Comparison of ENCODE assay signal across 25 cellular contexts in genomic region chr12:56437430-56438176, GRCh38. TPM values are rescaled to one million over a fixed set of nuclear protein-coding genes. Genes with fewer than 3 reads are reported as not detected.
DNase-seq lines count a peak whose midpoint lies in the region; ATAC-seq and TF ChIP-seq lines count a peak whose summit lies in the region.
"Had no signal": no experiment of that assay in that cellular context is flagged by ENCODE, and none has a peak within 500 bp of the region (broad histone marks: within the 10 kb centered on the region; RNA-seq: fewer than 3 reads in every experiment).

No MANE protein-coding gene starts in this region.

- H3K79me2 ChIP-seq in SU-DHL-6 (ENCODE audit: insufficient read depth, low read length) = peaks cover 88% of the 10 kb centered on the region

- H3K27me3 ChIP-seq in SU-DHL-6 (ENCODE audit: low read length) = no peaks in the 10 kb centered on the region
- H3K27me3 ChIP-seq: BE2C had no signal

- H3K27ac Mint-ChIP-seq in brain (peak overlapping the region in 3 of 5 experiments; percentile 5 to 43 (median 36)), progenitor cell of endocrine pancreas (peak overlapping the region; percentile 2)
- H3K27ac Mint-ChIP-seq: CD4-positive, alpha-beta T cell had no signal

- ATAC-seq in GM19035 (IDR thresholded peaks at IDR 0.05; ENCODE audit: unreplicated experiment) = no peak
- ATAC-seq in HG02798 (IDR thresholded peaks at IDR 0.05; ENCODE audit: poor library complexity, unreplicated experiment) = no peak
- ATAC-seq: SK-N-SH treated with all-trans-retinoic acid at 6 μM for 48 hours had no signal

- no peaks in the 10 kb centered on the region for H3K36me3 ChIP-seq in SU-DHL-6 (ENCODE audit: low read length)
- H3K36me3 ChIP-seq: BE2C had no signal

- peaks cover 0 to 4% (median 0%) of the 10 kb centered on the region in 5 experiments for H3K9me3 Mint-ChIP-seq in brain
- H3K9me3 Mint-ChIP-seq in progenitor cell of endocrine pancreas (ENCODE audit: low read depth) = no peaks in the 10 kb centered on the region
- H3K9me3 Mint-ChIP-seq: CD4-positive, alpha-beta T cell had no signal

- no peaks in the 10 kb centered on the region for H3K9me2 ChIP-seq in SU-DHL-6 (replicated peaks; ENCODE audit: insufficient read depth, low read length)

- H4K20me1 ChIP-seq in SU-DHL-6 (ENCODE audit: low read depth, low read length) = no peaks in the 10 kb centered on the region

- H3K9ac ChIP-seq in SU-DHL-6 (ENCODE audit: low read length) = peak overlapping the region; percentile 16; the same call in 1 of the 2 replicates

- no peak overlapping the region for H3K4me3 ChIP-seq in SU-DHL-6 (ENCODE audit: insufficient read depth, low read length, poor library complexity, severe bottlenecking)

- H3K4me1 Mint-ChIP-seq in brain (no peaks in the 10 kb centered on the region), progenitor cell of endocrine pancreas (ENCODE audit: low read depth) (peaks cover 3% of the 10 kb centered on the region)

- H3F3A ChIP-seq in SU-DHL-6 (ENCODE audit: insufficient read depth) = no peaks in the 10 kb centered on the region; the same call in 1 of the 2 replicates

- H3K27me3 Mint-ChIP-seq in brain (no peaks in the 10 kb centered on the region), progenitor cell of endocrine pancreas (no peaks in the 10 kb centered on the region)
- H3K27me3 Mint-ChIP-seq: CD4-positive, alpha-beta T cell had no signal

- DNase-seq in NCI-H526 (lab: John Stamatoyannopoulos, UW) = peak; percentile 26 to 34
- DNase-seq in NCI-H526 treated with DMSO at 0.1 percent for 48 hours (lab: John Stamatoyannopoulos, UW) = no peak
- no peak for DNase-seq in progenitor cell of endocrine pancreas (ENCODE audit: low spot score, unreplicated experiment)
- DNase-seq in cortex of kidney (lab: John Stamatoyannopoulos, UW) = no peak
- DNase-seq: 8988T; BE2C; Calu3; CD4-positive, alpha-beta T cell; MM.1S; NCI-H1092; NCI-H1694; NCI-H2081 treated with DMSO at 0.1 percent for 48 hours; NCI-H446 treated with DMSO at 0.1 percent for 48 hours; NCI-H748 treated with DMSO at 0.1 percent for 48 hours; NK-92 treated with Interleukin-12 subunit alpha and Interleukin-12 subunit beta, amount 100 ng/mL, for 24 hours; RPMI8226; SIG-M5 had no signal

- no peaks in the 10 kb centered on the region for H3K9me3 ChIP-seq in SU-DHL-6 (ENCODE audit: insufficient read depth, low read length)
- H3K9me3 ChIP-seq: BE2C had no signal

- TF ChIP-seq CTCF in SU-DHL-6 (IDR thresholded peaks at IDR 0.05; ENCODE audit: insufficient read depth, low read length, poor library complexity, severe bottlenecking) = no peak
- TF ChIP-seq CTCF in brain (conservative IDR thresholded peaks at IDR 0.05) = no peak
- no peak for TF ChIP-seq CTCF in progenitor cell of endocrine pancreas (IDR thresholded peaks at IDR 0.05; ENCODE audit: unreplicated experiment)

- H3K4me2 ChIP-seq in SU-DHL-6 (ENCODE audit: low read depth, low read length, poor library complexity, severe bottlenecking) = peak overlapping the region; percentile 49

- H2AFZ ChIP-seq in SU-DHL-6 (ENCODE audit: low read depth, low read length, severe bottlenecking) = no peak overlapping the region

- H3K36me3 Mint-ChIP-seq in brain = peaks cover 7% of the 10 kb centered on the region
- H3K36me3 Mint-ChIP-seq in progenitor cell of endocrine pancreas (ENCODE audit: insufficient read depth) = peaks cover 7% of the 10 kb centered on the region

- H3K4me3 Mint-ChIP-seq in brain (no peak overlapping the region), progenitor cell of endocrine pancreas (ENCODE audit: low read depth) (no peak overlapping the region)
- H3K4me3 Mint-ChIP-seq: CD4-positive, alpha-beta T cell had no signal

- peak overlapping the region; percentile 28 for H3K27ac ChIP-seq in SU-DHL-6 (ENCODE audit: low read depth, low read length)

RNA-seq across cellular contexts. Expression of gene TIMELESS, which starts 11.6 kb away (rescaled TPM):
- polyA plus RNA-seq in brain (ENCODE audit: insufficient read depth, low read depth, low replicate concordance) = 55.1 TPM
- total RNA-seq in progenitor cell of endocrine pancreas = 58.0 and 65.5 TPM in 2 replicates

RNA-seq across cellular contexts. Expression of gene MIP, which starts 16.9 kb away (rescaled TPM):
- not detected for polyA plus RNA-seq in brain (ENCODE audit: insufficient read depth, low read depth, low replicate concordance)
- total RNA-seq in progenitor cell of endocrine pancreas = not detected in 2 replicates
- total RNA-seq: Calu3; CD4-positive, alpha-beta T cell; H1; LHCN-M2 had no signal

RNA-seq across cellular contexts. Expression of gene SPRYD4, which starts 30.8 kb away (rescaled TPM):
- polyA plus RNA-seq in brain (ENCODE audit: insufficient read depth, low read depth, low replicate concordance) = 1.2 TPM
- 4.6 TPM in 2 replicates for total RNA-seq in progenitor cell of endocrine pancreas

RNA-seq across cellular contexts. Expression of gene GLS2, which starts 50.4 kb away (rescaled TPM):
- 6.0 TPM for polyA plus RNA-seq in brain (ENCODE audit: insufficient read depth, low read depth, low replicate concordance)
- total RNA-seq in progenitor cell of endocrine pancreas = 3.1 and 3.8 TPM in 2 replicates
- total RNA-seq: LHCN-M2, OCI-LY7 had no signal

Comparison
In these comparisons a context has a peak if more than half of its experiments do, and no peak if none do; other contexts are left out.
1. DNase-seq: peak in NCI-H526 (2 of 2); none in NCI-H526 treated with DMSO at 0.1 percent for 48 hours (single experiment), progenitor cell of endocrine pancreas (single experiment) and cortex of kidney (single experiment).